In genomic region chr12:2227360-2227759, GRCh38 we compare ENCODE assay signal across 27 cellular contexts.
"Had no signal": no experiment of that assay in that cellular context is flagged by ENCODE, and none has a peak within 500 bp of the region (broad histone marks: within the 10 kb centered on the region; RNA-seq: fewer than 3 reads in every experiment).

No MANE protein-coding gene starts in this region.

- H3K4me3 ChIP-seq: ascending aorta, breast epithelium, cardiac muscle cell, colonic mucosa, heart left ventricle had no signal

- H3K27ac ChIP-seq: ascending aorta, breast epithelium, colonic mucosa, epithelial cell of prostate had no signal

- H3K4me1 ChIP-seq: ascending aorta, breast epithelium, colonic mucosa had no signal

- H3K9me3 ChIP-seq: ascending aorta, breast epithelium, colonic mucosa, heart left ventricle had no signal

- ATAC-seq: activated CD4-positive, alpha-beta T cell treated with anti-CD3 and anti-CD28 coated beads for 36 hours; activated CD8-positive, alpha-beta memory T cell treated with anti-CD3 and anti-CD28 coated beads, Interleukin-2, amount 10 ng/mL, durations not matched to agents 7 days and 5 days; activated CD8-positive, alpha-beta T cell treated with anti-CD3 and anti-CD28 coated beads, Interleukin-2, amount 10 ng/mL, durations not matched to agents 7 days and 5 days; activated naive CD4-positive, alpha-beta T cell treated with anti-CD3 and anti-CD28 coated beads, Interleukin-2, amount 50 U/mL, for 72 hours; heart left ventricle had no signal

- DNase-seq: activated CD4-positive, alpha-beta memory T cell treated with anti-CD3 and anti-CD28 coated beads for 36 hours; activated CD4-positive, alpha-beta T cell treated with anti-CD3 and anti-CD28 coated beads for 36 hours; activated CD4-positive, alpha-beta T cell treated with anti-CD3 and anti-CD28 coated beads, Interleukin-2, amount 10 ng/mL, durations not matched to agents 24 days and 14 days; activated CD4-positive, CD25-positive, alpha-beta regulatory T cell; activated CD4-positive, CD25-positive, alpha-beta regulatory T cell treated with anti-CD3 and anti-CD28 coated beads, Interleukin-2, amount 50 U/mL, for 72 hours; activated CD8-positive, alpha-beta memory T cell treated with anti-CD3 and anti-CD28 coated beads, Interleukin-2, amount 10 ng/mL, durations not matched to agents 7 days and 5 days; activated CD8-positive, alpha-beta memory T cell treated with anti-CD3 and anti-CD28 coated beads, Interleukin-2, amount 50 U/mL, for 4 hours; activated CD8-positive, alpha-beta T cell treated with anti-CD3 and anti-CD28 coated beads, Interleukin-2, amount 10 ng/mL, durations not matched to agents 7 days and 5 days; activated gamma-delta T cell; activated naive CD4-positive, alpha-beta T cell; activated naive CD4-positive, alpha-beta T cell treated with anti-CD3 and anti-CD28 coated beads, Interleukin-2, amount 10 ng/mL, durations not matched to agents 7 days and 5 days; activated naive CD8-positive, alpha-beta T cell treated with anti-CD3 and anti-CD28 coated beads, Interleukin-2, amount 10 ng/mL, durations not matched to agents 7 days and 5 days; activated T-cell treated with anti-CD3 and anti-CD28 coated beads, Interleukin-2, amount 50 U/mL, for 1 hour; activated T-cell treated with anti-CD3 and anti-CD28 coated beads, Interleukin-2, amount 50 U/mL, for 48 hours; central memory CD4-positive, alpha-beta T cell; cerebellar nuclear complex; colonic mucosa; effector CD8-positive, alpha-beta T cell; foreskin fibroblast; glutamatergic neuron; heart left ventricle; T-helper 2 cell had no signal

- H3K27me3 ChIP-seq: ascending aorta, breast epithelium, cardiac muscle cell, colonic mucosa, heart left ventricle had no signal

- H3K36me3 ChIP-seq: ascending aorta, breast epithelium, cardiac muscle cell, colonic mucosa, heart left ventricle had no signal
